ENCODE assay signal across 1 cellular context in the genomic region with DNA sequence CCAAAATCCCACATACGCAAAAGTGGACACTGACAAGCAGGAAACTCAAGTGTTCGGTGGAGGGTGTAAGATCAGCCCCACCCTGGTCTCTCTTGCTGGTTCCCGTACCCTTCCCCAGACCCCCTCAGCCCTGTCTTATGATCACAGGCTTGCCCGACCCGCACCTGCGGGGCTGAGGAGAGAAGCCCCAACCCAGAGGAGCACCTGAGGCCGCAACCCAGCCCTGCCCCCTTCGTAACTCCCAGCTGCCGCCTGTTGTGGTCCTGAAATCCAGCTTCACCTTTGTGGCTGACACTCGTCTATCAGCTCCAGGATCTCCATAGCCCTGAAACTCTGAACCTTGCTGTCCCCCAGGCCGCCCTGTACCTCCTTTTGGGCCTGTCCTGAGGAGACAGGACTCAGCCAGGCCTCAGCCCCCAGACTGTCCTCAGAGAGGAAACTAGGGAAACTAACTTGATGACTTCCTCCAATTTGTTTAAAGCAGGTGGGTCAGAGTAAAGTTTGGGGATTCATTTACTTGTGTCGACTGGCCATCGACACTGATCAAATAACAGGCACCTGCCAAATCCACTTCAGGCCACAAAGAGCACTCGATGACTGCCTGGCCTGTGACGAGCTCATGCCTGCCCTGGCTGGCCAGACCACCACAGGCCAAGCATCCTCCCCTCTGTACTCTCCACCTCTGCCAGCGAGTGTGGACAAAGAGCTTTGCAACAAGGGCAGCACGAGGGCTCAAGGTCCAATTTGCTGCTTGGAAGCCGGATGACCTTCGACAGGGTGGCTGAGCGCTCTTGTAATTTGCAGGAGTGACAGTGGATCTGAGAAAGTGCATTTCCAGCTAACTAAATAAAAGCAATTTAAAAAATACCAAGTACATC.
TF ChIP-seq lines count a peak whose summit lies in the region.

No MANE protein-coding gene starts in this region.

TF ChIP-seq in H1, 55 proteins besides CTCF, POLR2A, EP300 and RAD21:
- TF ChIP-seq CBX8 (IDR thresholded peaks at IDR 0.05; ENCODE audit: borderline replicate concordance, low read depth, low read length) (no peak), HDAC2 (IDR thresholded peaks at IDR 0.05; ENCODE audit: borderline replicate concordance in 1 of 2, low read depth in 2 of 2, low read length in 2 of 2) (no peak), GTF2F1 (IDR thresholded peaks at IDR 0.05; ENCODE audit: borderline replicate concordance, low read depth, low read length) (no peak), SAP30 (IDR thresholded peaks at IDR 0.05; ENCODE audit: insufficient read depth, insufficient replicate concordance, low read length) (no peak), ASH2L (IDR thresholded peaks at IDR 0.05; ENCODE audit: low read length) (no peak), CHD1 (IDR thresholded peaks at IDR 0.05; ENCODE audit: low read depth, low read length) (no peak), SIX5 (IDR thresholded peaks at IDR 0.05; ENCODE audit: low read depth, low read length) (no peak), TAF7 (optimal IDR thresholded peaks at IDR 0.05; ENCODE audit: borderline replicate concordance, low read depth, low read length) (no peak)
- TF ChIP-seq, protein P1, sequence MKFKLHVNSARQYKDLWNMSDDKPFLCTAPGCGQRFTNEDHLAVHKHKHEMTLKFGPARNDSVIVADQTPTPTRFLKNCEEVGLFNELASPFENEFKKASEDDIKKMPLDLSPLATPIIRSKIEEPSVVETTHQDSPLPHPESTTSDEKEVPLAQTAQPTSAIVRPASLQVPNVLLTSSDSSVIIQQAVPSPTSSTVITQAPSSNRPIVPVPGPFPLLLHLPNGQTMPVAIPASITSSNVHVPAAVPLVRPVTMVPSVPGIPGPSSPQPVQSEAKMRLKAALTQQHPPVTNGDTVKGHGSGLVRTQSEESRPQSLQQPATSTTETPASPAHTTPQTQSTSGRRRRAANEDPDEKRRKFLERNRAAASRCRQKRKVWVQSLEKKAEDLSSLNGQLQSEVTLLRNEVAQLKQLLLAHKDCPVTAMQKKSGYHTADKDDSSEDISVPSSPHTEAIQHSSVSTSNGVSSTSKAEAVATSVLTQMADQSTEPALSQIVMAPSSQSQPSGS (IDR thresholded peaks at IDR 0.05; ENCODE audit: low read length), result no peak
TF ChIP-seq in H1: peak in this region for 0.
